13 cellular contexts compared by ENCODE assay signal in genomic region chr10:62689712-62690111, GRCh38.
DNase-seq lines count a peak whose midpoint lies in the region; ATAC-seq, FAIRE-seq and TF ChIP-seq lines count a peak whose summit lies in the region.
"Had no signal": no experiment of that assay in that cellular context is flagged by ENCODE, and none has a peak within 500 bp of the region (broad histone marks: within the 10 kb centered on the region; RNA-seq: fewer than 3 reads in every experiment).

No MANE protein-coding gene starts in this region.

- no peaks in the 10 kb centered on the region for H3K27me3 Mint-ChIP-seq in CD4-positive, alpha-beta T cell

- H3K4ac ChIP-seq in mesenchymal stem cell (ENCODE audit: low read depth in 1 of 2, low read length in 2 of 2): no peak overlapping the region

- H3K4me3 ChIP-seq in OCI-LY7 (ENCODE audit: low read depth, low read length, poor library complexity, severe bottlenecking) (peak overlapping the region; percentile 28), mesenchymal stem cell (ENCODE audit: insufficient read depth in 1 of 2, low read depth in 1 of 2, low read length in 2 of 2) (no peak overlapping the region), HAP-1 (no peak overlapping the region)
- H3K4me3 ChIP-seq: MG63, SJSA1 had no signal

- peak; percentile 93 for FAIRE-seq in GM19239 (lab: Jason Lieb, UNC)

- no peak for TF ChIP-seq CTCF in CD4-positive, alpha-beta T cell (IDR thresholded peaks at IDR 0.05)
- no peak for TF ChIP-seq CTCF in OCI-LY7 (conservative IDR thresholded peaks at IDR 0.05; ENCODE audit: low read length)

- H3K23ac ChIP-seq in mesenchymal stem cell (ENCODE audit: low read length in 2 of 2): no peak overlapping the region

- no peak overlapping the region for H3K27ac ChIP-seq in CD4-positive, alpha-beta T cell (ENCODE audit: low read depth, low read length)
- no peak overlapping the region for H3K27ac ChIP-seq in OCI-LY7 (ENCODE audit: low read depth, low read length, poor library complexity, severe bottlenecking)
- no peak overlapping the region for H3K27ac ChIP-seq in mesenchymal stem cell (ENCODE audit: low read length, poor library complexity, severe bottlenecking)
- H3K27ac ChIP-seq: SJSA1 had no signal

- peaks cover 2% of the 10 kb centered on the region for H3K9me3 Mint-ChIP-seq in CD4-positive, alpha-beta T cell

- H3K9me3 ChIP-seq in CD4-positive, alpha-beta T cell (ENCODE audit: control insufficient read depth, low read length): peaks cover 6% of the 10 kb centered on the region
- H3K9me3 ChIP-seq in OCI-LY7 (ENCODE audit: low read length) (0 out of 2 replicates have a peak, but pooled peaks cover 6% of the 10 kb centered on the region), mesenchymal stem cell (ENCODE audit: control insufficient read depth, low read length) (peaks cover 21% of the 10 kb centered on the region), HAP-1 (no peaks in the 10 kb centered on the region)
- H3K9me3 ChIP-seq: SJSA1 had no signal

- no peaks in the 10 kb centered on the region for H3K9me2 ChIP-seq in OCI-LY7 (ENCODE audit: insufficient read depth, low read length)

- no peak overlapping the region for H3K18ac ChIP-seq in mesenchymal stem cell (ENCODE audit: low read depth in 1 of 2, low read length in 2 of 2)

- no peaks in the 10 kb centered on the region for H3K79me2 ChIP-seq in OCI-LY7 (ENCODE audit: insufficient read depth, low read depth, low read length)

- 81% methylated on average over 5 of the region's 5 CpGs for WGBS in mesenchymal stem cell

- no peak overlapping the region for H2BK120ac ChIP-seq in mesenchymal stem cell (ENCODE audit: low read depth, low read length)

- no peak overlapping the region for H2BK15ac ChIP-seq in mesenchymal stem cell (ENCODE audit: low read depth, poor library complexity, severe bottlenecking)

- ATAC-seq in CD4-positive, alpha-beta T cell (ENCODE audit: poor library complexity): peak; percentile 42
- ATAC-seq: activated CD4-positive, CD25-positive, alpha-beta regulatory T cell treated with anti-CD3 and anti-CD28 coated beads, Interleukin-2, amount 50 U/mL, for 24 hours had no signal

- POLR2A ChIA-PET in CD4-positive, alpha-beta T cell (lab: Charles Lee): interaction anchor here (1.1 to 1.9 kb wide), 3 partner anchors 8 to 115 kb away, joined by 3 to 5 read pairs (median 3); partner anchors contain the start of gene ADO
- POLR2A ChIA-PET in OCI-LY7 (lab: Charles Lee): interaction anchor here (0.7 to 1.4 kb wide), 10 partner anchors 12 to 923 kb away, joined by 3 to 6 read pairs (median 3); no protein-coding TSS in a partner anchor

- in situ Hi-C loops in HAP-1 (cut with MboI; ENCODE audit: low sequenced_read_pairs): no loop called here

- no peak overlapping the region for H2AK5ac ChIP-seq in mesenchymal stem cell (ENCODE audit: low read length, severe bottlenecking)

- H2AFZ ChIP-seq in OCI-LY7 (ENCODE audit: low read length) (peak overlapping the region; percentile 68; the same call in 1 of the 2 replicates), mesenchymal stem cell (ENCODE audit: low read depth, low read length) (no peak overlapping the region)

- H3K36me3 Mint-ChIP-seq in CD4-positive, alpha-beta T cell (ENCODE audit: low read depth): no peaks in the 10 kb centered on the region

- intact Hi-C loops in CD4-positive, alpha-beta T cell (cut with DNase I, micrococcal nuclease): loop anchor here (2.0 to 5.0 kb wide), 2 partner anchors 43 kb away; no protein-coding TSS in a partner anchor
- intact Hi-C loops in OCI-LY7 (cut with micrococcal nuclease; ENCODE audit: unreplicated experiment): loop anchor here (2.0 kb wide), 1 partner anchor 79 kb away; no protein-coding TSS in a partner anchor

- CTCF ChIA-PET in CD4-positive, alpha-beta T cell (lab: Charles Lee): interaction anchor here (1.2 to 1.4 kb wide), 2 partner anchors 8 to 44 kb away, joined by 3 to 4 read pairs; no protein-coding TSS in a partner anchor
- CTCF ChIA-PET in OCI-LY7 (lab: Charles Lee; ENCODE audit: unreplicated experiment): no interaction called here

- peak overlapping the region; percentile 51 for H3K4me2 ChIP-seq in OCI-LY7 (ENCODE audit: low read length)
- no peak overlapping the region for H3K4me2 ChIP-seq in mesenchymal stem cell (ENCODE audit: low read length, poor library complexity, severe bottlenecking)

- peaks cover 58% of the 10 kb centered on the region for H3K4me1 Mint-ChIP-seq in CD4-positive, alpha-beta T cell (ENCODE audit: low read depth)

- no peak overlapping the region for H3K9ac ChIP-seq in mesenchymal stem cell (ENCODE audit: low read length)

- H3K4me3 Mint-ChIP-seq in CD4-positive, alpha-beta T cell: peak overlapping the region; percentile 74
- H3K4me3 Mint-ChIP-seq: neural crest cell had no signal

- no peaks in the 10 kb centered on the region for H3K27me3 ChIP-seq in CD4-positive, alpha-beta T cell (ENCODE audit: control insufficient read depth, insufficient read depth, low read length)
- H3K27me3 ChIP-seq in mesenchymal stem cell (ENCODE audit: control insufficient read depth in 1 of 2, insufficient read depth in 1 of 2, low read length in 2 of 2) (no peaks in the 10 kb centered on the region), HAP-1 (ENCODE audit: low read depth) (no peaks in the 10 kb centered on the region)
- H3K27me3 ChIP-seq: MG63, SJSA1 had no signal

- no peak overlapping the region for H4K91ac ChIP-seq in mesenchymal stem cell (ENCODE audit: low read length)

- H4K8ac ChIP-seq in mesenchymal stem cell (ENCODE audit: low read length): no peak overlapping the region

- H4K20me1 ChIP-seq in OCI-LY7 (ENCODE audit: insufficient read depth, low read length): no peaks in the 10 kb centered on the region

- H2BK12ac ChIP-seq in mesenchymal stem cell (ENCODE audit: low read length in 2 of 2): no peak overlapping the region

- H2BK5ac ChIP-seq in mesenchymal stem cell (ENCODE audit: low read depth, low read length, poor library complexity, severe bottlenecking): no peak overlapping the region

- peak overlapping the region; percentile 81 for H3K27ac Mint-ChIP-seq in CD4-positive, alpha-beta T cell

- H3K4me1 ChIP-seq in OCI-LY7 (ENCODE audit: insufficient read depth, low read length, poor library complexity, severe bottlenecking): peaks cover 31% of the 10 kb centered on the region
- no peaks in the 10 kb centered on the region for H3K4me1 ChIP-seq in mesenchymal stem cell (ENCODE audit: control insufficient read depth, insufficient read depth, low read depth, low read length)
- H3K4me1 ChIP-seq in HAP-1: peaks cover 4% of the 10 kb centered on the region

- no peak overlapping the region for H3K14ac ChIP-seq in mesenchymal stem cell (ENCODE audit: low read length in 2 of 2)

- no peaks in the 10 kb centered on the region; the same call in 1 of the 2 replicates for H3K36me3 ChIP-seq in OCI-LY7 (ENCODE audit: insufficient read depth, low read length)
- no peaks in the 10 kb centered on the region for H3K36me3 ChIP-seq in mesenchymal stem cell (ENCODE audit: control insufficient read depth in 1 of 2, insufficient read depth in 2 of 2, low read depth in 1 of 2, low read length in 2 of 2)
- H3K36me3 ChIP-seq in HAP-1 (replicated peaks): no peaks in the 10 kb centered on the region
- H3K36me3 ChIP-seq: MG63, SJSA1 had no signal

- no TSS peak for BruUV-seq in OCI-LY7 (replicated peaks; lab: Mats Ljungman, UMichigan)

- no peaks in the 10 kb centered on the region for H3K79me1 ChIP-seq in mesenchymal stem cell (replicated peaks; ENCODE audit: low read length, poor library complexity, severe bottlenecking)

- DNase-seq in CD4-positive, alpha-beta T cell: no peak
- DNase-seq in GM19239 (ENCODE audit: insufficient read length, low spot score): peak; percentile 19
- DNase-seq in OCI-LY7 (ENCODE audit: low spot score): peak; percentile 65
- peak; percentile 25 to 64 for DNase-seq in lung microvascular endothelial cell (ENCODE audit: low read depth in 2 of 2)
- no peak for DNase-seq in mesenchymal stem cell
- DNase-seq in HAP-1 (ENCODE audit: low spot score in 2 of 2): no peak
- no peak for DNase-seq in NCI-H2081 treated with DMSO at 0.1 percent for 48 hours (lab: John Stamatoyannopoulos, UW)
- no peak for DNase-seq in stimulated activated CD4-positive, alpha-beta T cell treated with anti-CD3 and anti-CD28 coated beads, Interleukin-12 subunit alpha, Interleukin-12 subunit beta, amount 100 ng/mL, for 4 hours
- DNase-seq: MG63, NCI-H510A treated with DMSO at 0.1 percent for 48 hours had no signal

Comparison
In these comparisons a context has a peak if more than half of its experiments do, and no peak if none do; other contexts are left out.
1. DNase-seq: peak in GM19239 (single experiment), OCI-LY7 (single experiment) and lung microvascular endothelial cell (2 of 2); none in CD4-positive, alpha-beta T cell (0 of 10), mesenchymal stem cell (single experiment), HAP-1 (0 of 2), NCI-H2081 treated with DMSO at 0.1 percent for 48 hours (single experiment) and stimulated activated CD4-positive, alpha-beta T cell treated with anti-CD3 and anti-CD28 coated beads, Interleukin-12 subunit alpha, Interleukin-12 subunit beta, amount 100 ng/mL, for 4 hours (single experiment).